In the genomic region with DNA sequence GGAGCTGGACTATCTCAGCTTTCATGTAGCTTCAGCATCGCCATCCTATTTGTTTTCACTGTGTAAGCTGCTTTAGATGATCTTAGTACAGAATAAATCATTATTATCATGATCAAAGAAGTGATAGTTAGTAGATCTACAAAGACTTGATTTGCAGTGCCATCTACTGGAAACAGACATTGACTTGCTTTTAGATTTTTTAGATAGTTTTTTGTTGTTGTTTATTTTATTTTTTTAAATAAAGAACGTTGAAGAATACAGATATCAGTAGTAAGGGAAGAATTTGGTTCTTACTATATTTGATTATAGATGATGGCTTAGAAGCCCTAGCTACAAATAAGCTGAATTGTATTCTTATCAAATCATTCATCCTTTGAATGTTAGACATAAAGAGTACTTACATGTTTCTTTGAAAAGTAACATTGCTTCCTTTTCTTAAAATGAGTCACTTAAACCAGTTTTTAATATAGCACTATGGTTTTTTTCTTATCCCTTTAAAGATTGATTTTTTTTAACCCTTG, we compare ENCODE assay signal across 1 cellular context.
TF ChIP-seq lines count a peak whose summit lies in the region.

No MANE protein-coding gene starts in this region.

TF ChIP-seq in GM23338, 12 proteins besides CTCF, POLR2A, EP300 and RAD21 (continued from another document):
- TF ChIP-seq, protein P1, sequence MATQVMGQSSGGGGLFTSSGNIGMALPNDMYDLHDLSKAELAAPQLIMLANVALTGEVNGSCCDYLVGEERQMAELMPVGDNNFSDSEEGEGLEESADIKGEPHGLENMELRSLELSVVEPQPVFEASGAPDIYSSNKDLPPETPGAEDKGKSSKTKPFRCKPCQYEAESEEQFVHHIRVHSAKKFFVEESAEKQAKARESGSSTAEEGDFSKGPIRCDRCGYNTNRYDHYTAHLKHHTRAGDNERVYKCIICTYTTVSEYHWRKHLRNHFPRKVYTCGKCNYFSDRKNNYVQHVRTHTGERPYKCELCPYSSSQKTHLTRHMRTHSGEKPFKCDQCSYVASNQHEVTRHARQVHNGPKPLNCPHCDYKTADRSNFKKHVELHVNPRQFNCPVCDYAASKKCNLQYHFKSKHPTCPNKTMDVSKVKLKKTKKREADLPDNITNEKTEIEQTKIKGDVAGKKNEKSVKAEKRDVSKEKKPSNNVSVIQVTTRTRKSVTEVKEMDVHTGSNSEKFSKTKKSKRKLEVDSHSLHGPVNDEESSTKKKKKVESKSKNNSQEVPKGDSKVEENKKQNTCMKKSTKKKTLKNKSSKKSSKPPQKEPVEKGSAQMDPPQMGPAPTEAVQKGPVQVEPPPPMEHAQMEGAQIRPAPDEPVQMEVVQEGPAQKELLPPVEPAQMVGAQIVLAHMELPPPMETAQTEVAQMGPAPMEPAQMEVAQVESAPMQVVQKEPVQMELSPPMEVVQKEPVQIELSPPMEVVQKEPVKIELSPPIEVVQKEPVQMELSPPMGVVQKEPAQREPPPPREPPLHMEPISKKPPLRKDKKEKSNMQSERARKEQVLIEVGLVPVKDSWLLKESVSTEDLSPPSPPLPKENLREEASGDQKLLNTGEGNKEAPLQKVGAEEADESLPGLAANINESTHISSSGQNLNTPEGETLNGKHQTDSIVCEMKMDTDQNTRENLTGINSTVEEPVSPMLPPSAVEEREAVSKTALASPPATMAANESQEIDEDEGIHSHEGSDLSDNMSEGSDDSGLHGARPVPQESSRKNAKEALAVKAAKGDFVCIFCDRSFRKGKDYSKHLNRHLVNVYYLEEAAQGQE (IDR thresholded peaks at IDR 0.05; ENCODE audit: unreplicated experiment) = no peak
- TF ChIP-seq EZH2 (IDR thresholded peaks at IDR 0.05; ENCODE audit: low read depth, unreplicated experiment) (no peak), ZNF331 (CRISPR knock-in tag; IDR thresholded peaks at IDR 0.05; ENCODE audit: low read depth) (no peak), JUNB (IDR thresholded peaks at IDR 0.05; ENCODE audit: unreplicated experiment) (no peak), POLR2AphosphoS5 (IDR thresholded peaks at IDR 0.05; ENCODE audit: low read depth) (no peak), CREB1 (CRISPR knock-in tag; IDR thresholded peaks at IDR 0.05; ENCODE audit: low read depth) (no peak), ETS1 (IDR thresholded peaks at IDR 0.05) (no peak)
TF ChIP-seq in GM23338: peak in this region for 0.
